In genomic region chr3:25957026-25957425, GRCh38 we compare ENCODE assay signal across 21 cellular contexts.
DNase-seq lines count a peak whose midpoint lies in the region; ATAC-seq and TF ChIP-seq lines count a peak whose summit lies in the region.
"Had no signal": no experiment of that assay in that cellular context is flagged by ENCODE, and none has a peak within 500 bp of the region (broad histone marks: within the 10 kb centered on the region; RNA-seq: fewer than 3 reads in every experiment).

No MANE protein-coding gene starts in this region.

- DNase-seq in Right ventricle myocardium inferior (ENCODE audit: missing footprints) (no peak), left ventricle myocardium inferior (no peak), left ventricle myocardium superior (no peak), trophoblast cell (peak; percentile 42 to 69), NCI-H128 (lab: John Stamatoyannopoulos, UW; ENCODE audit: unreplicated experiment) (no peak), immature natural killer cell (no peak)
- DNase-seq: 8988T; ACHN; AML-193; BE2C; Calu3; CD4-positive, alpha-beta memory T cell; COR-L47; DMS53; DMS79 treated with DMSO at 0.1 percent for 48 hours; GF-D8; H9 had no signal

- H3K36me3 ChIP-seq in left ventricle myocardium inferior, result no peaks in the 10 kb centered on the region
- H3K36me3 ChIP-seq in BLaER1, result no peaks in the 10 kb centered on the region
- H3K36me3 ChIP-seq in trophoblast cell (ENCODE audit: control insufficient read depth in 1 of 2, insufficient read depth in 2 of 2, low read length in 2 of 2), result no peaks in the 10 kb centered on the region
- H3K36me3 ChIP-seq: BE2C had no signal

- peak overlapping the region; percentile 17 for H3K4me2 ChIP-seq in BLaER1
- H3K4me2 ChIP-seq in trophoblast cell (ENCODE audit: low read length), result no peak overlapping the region
- H3K4me2 ChIP-seq: A549, GM23338 had no signal

- peaks cover 7% of the 10 kb centered on the region for H3K4me1 ChIP-seq in left ventricle myocardium inferior
- peaks cover 6% of the 10 kb centered on the region for H3K4me1 ChIP-seq in BLaER1
- H3K4me1 ChIP-seq in trophoblast cell (ENCODE audit: control insufficient read depth in 1 of 2, insufficient read depth in 2 of 2, low read length in 2 of 2), result no peaks in the 10 kb centered on the region
- H3K4me1 ChIP-seq: A549, BE2C had no signal

- no peak overlapping the region for H4K12ac ChIP-seq in trophoblast cell (ENCODE audit: low read depth, low read length)

- H4K91ac ChIP-seq in trophoblast cell (ENCODE audit: low read depth, low read length), result no peak overlapping the region

- intact Hi-C loops in Right ventricle myocardium inferior (cut with DNase I), result loop anchor here (5.0 kb wide), 1 partner anchor 145 kb away; no protein-coding TSS in a partner anchor
- intact Hi-C loops in left ventricle myocardium inferior (cut with micrococcal nuclease), result no loop called here
- intact Hi-C loops in left ventricle myocardium superior (cut with micrococcal nuclease), result no loop called here

- no peak overlapping the region for H2BK12ac ChIP-seq in trophoblast cell (ENCODE audit: low read length)

- ATAC-seq in Right ventricle myocardium inferior, result peak; percentile 76
- ATAC-seq in left ventricle myocardium superior, result peak; percentile 99
- ATAC-seq: A549, GM23338, HCT116 had no signal

- H3K23ac ChIP-seq in trophoblast cell (ENCODE audit: low read length), result no peak overlapping the region

- no peak overlapping the region for H3K4ac ChIP-seq in trophoblast cell (ENCODE audit: low read depth, low read length)

- no peaks in the 10 kb centered on the region for H3K79me1 ChIP-seq in trophoblast cell (ENCODE audit: low read length)

- no peak overlapping the region for H3K18ac ChIP-seq in trophoblast cell (ENCODE audit: low read length)

- H4K20me1 ChIP-seq in BLaER1, result no peaks in the 10 kb centered on the region

- no peak overlapping the region for H3K14ac ChIP-seq in trophoblast cell (ENCODE audit: low read length)

- H3K9ac ChIP-seq in BLaER1, result no peak overlapping the region
- no peak overlapping the region for H3K9ac ChIP-seq in trophoblast cell (ENCODE audit: low read length)

- no peaks in the 10 kb centered on the region for H3K27me3 ChIP-seq in left ventricle myocardium inferior (ENCODE audit: low read depth)
- no peaks in the 10 kb centered on the region for H3K27me3 ChIP-seq in BLaER1
- H3K27me3 ChIP-seq in trophoblast cell (ENCODE audit: insufficient read depth, low read length), result no peaks in the 10 kb centered on the region
- H3K27me3 ChIP-seq: BE2C had no signal

- H3K27ac ChIP-seq in left ventricle myocardium inferior (replicated peaks) (no peak overlapping the region), BLaER1 (no peak overlapping the region), trophoblast cell (ENCODE audit: low read depth, low read length) (no peak overlapping the region)
- H3K27ac ChIP-seq: A549 had no signal

- H3K4me3 ChIP-seq in left ventricle myocardium inferior, result no peak overlapping the region
- H3K4me3 ChIP-seq in BLaER1, result no peak overlapping the region
- H3K4me3 ChIP-seq in trophoblast cell (ENCODE audit: low read depth, low read length), result no peak overlapping the region
- H3K4me3 ChIP-seq: A549, GM23338 had no signal

- no peak for TF ChIP-seq CTCF in left ventricle myocardium inferior (IDR thresholded peaks at IDR 0.05; ENCODE audit: borderline replicate concordance)

- H3K9me3 Mint-ChIP-seq in immature natural killer cell, result no peaks in the 10 kb centered on the region
- H3K9me3 Mint-ChIP-seq: GM23338, H9 had no signal

- no peaks in the 10 kb centered on the region for H3K36me3 Mint-ChIP-seq in immature natural killer cell
- H3K36me3 Mint-ChIP-seq: CD4-positive, alpha-beta memory T cell had no signal

- H3K79me2 ChIP-seq in trophoblast cell (ENCODE audit: control insufficient read depth, insufficient read depth, low read length, poor library complexity), result no peaks in the 10 kb centered on the region

- H4K8ac ChIP-seq in trophoblast cell (ENCODE audit: low read depth, low read length), result no peak overlapping the region

- no peaks in the 10 kb centered on the region for H3K27me3 Mint-ChIP-seq in immature natural killer cell (ENCODE audit: low read depth in 3 of 3)

- H3K27ac Mint-ChIP-seq in immature natural killer cell, result no peak overlapping the region
- H3K27ac Mint-ChIP-seq: CD4-positive, alpha-beta memory T cell; GM23338; H9 had no signal

- no peak overlapping the region for H2BK120ac ChIP-seq in trophoblast cell (ENCODE audit: insufficient read depth, low read length, poor library complexity)

- H2AK5ac ChIP-seq in trophoblast cell (ENCODE audit: low read length), result no peak overlapping the region

- H2AFZ ChIP-seq in trophoblast cell (ENCODE audit: insufficient read depth, low read length, poor library complexity), result no peak overlapping the region
- H2AFZ ChIP-seq: GM23338 had no signal

- H3K4me1 Mint-ChIP-seq in immature natural killer cell, result no peaks in the 10 kb centered on the region
- H3K4me1 Mint-ChIP-seq: CD4-positive, alpha-beta memory T cell; GM23338; H9 had no signal

- no peak overlapping the region for H2BK5ac ChIP-seq in trophoblast cell (ENCODE audit: low read depth, low read length, poor library complexity)

- H3K4me3 Mint-ChIP-seq in immature natural killer cell, result no peak overlapping the region
- H3K4me3 Mint-ChIP-seq: CD4-positive, alpha-beta memory T cell; GM23338; H9 had no signal

- H3K9me3 ChIP-seq in left ventricle myocardium inferior (replicated peaks) (no peaks in the 10 kb centered on the region), BLaER1 (no peaks in the 10 kb centered on the region), trophoblast cell (ENCODE audit: insufficient read depth, low read depth, low read length) (no peaks in the 10 kb centered on the region)
- H3K9me3 ChIP-seq: A549, BE2C had no signal

Comparison
In these comparisons a context has a peak if more than half of its experiments do, and no peak if none do; other contexts are left out.
1. DNase-seq: peak in trophoblast cell (2 of 2); none in Right ventricle myocardium inferior (single experiment), left ventricle myocardium inferior (single experiment), left ventricle myocardium superior (single experiment), NCI-H128 (single experiment) and immature natural killer cell (0 of 3).